Comparison of ENCODE assay signal across 8 cellular contexts in genomic region chr7:104956753-104957450, GRCh38. TPM values are rescaled to one million over a fixed set of nuclear protein-coding genes. Genes with fewer than 3 reads are reported as not detected.
DNase-seq lines count a peak whose midpoint lies in the region; ATAC-seq, FAIRE-seq and TF ChIP-seq lines count a peak whose summit lies in the region.

No MANE protein-coding gene starts in this region.

- H2AFZ ChIP-seq in GM23248 (no peak overlapping the region; the same call in 1 of the 2 replicates), MM.1S (ENCODE audit: low read length) (0 out of 2 replicates have a peak overlapping the region, but pooled peaks have one; percentile 13)

- H3K27ac ChIP-seq in GM23248 (peak overlapping the region; percentile 83), MM.1S (ENCODE audit: low read length) (peak overlapping the region; percentile 97), left ventricle myocardium inferior (replicated peaks) (no peak overlapping the region)

- peak; percentile 88 for ATAC-seq in GM18502 (IDR thresholded peaks at IDR 0.05; ENCODE audit: poor library complexity, unreplicated experiment)

- in situ Hi-C loops in GM23248 (cut with MboI) = no loop called here

- H3F3A ChIP-seq in GM23248 (ENCODE audit: insufficient read depth) (peaks cover 18% of the 10 kb centered on the region), MM.1S (ENCODE audit: insufficient read depth, low read length) (peaks cover 34% of the 10 kb centered on the region)

- no peak for TF ChIP-seq CTCF in MM.1S (IDR thresholded peaks at IDR 0.05; ENCODE audit: low read length)
- TF ChIP-seq CTCF in bronchial epithelial cell (IDR thresholded peaks at IDR 0.05; ENCODE audit: insufficient read depth, low read length, severe bottlenecking) = no peak
- TF ChIP-seq CTCF in retinal pigment epithelial cell (conservative IDR thresholded peaks at IDR 0.05; ENCODE audit: low read depth, low read length) = no peak
- no peak for TF ChIP-seq CTCF in left ventricle myocardium inferior (IDR thresholded peaks at IDR 0.05; ENCODE audit: borderline replicate concordance)

- H3K79me2 ChIP-seq in GM23248 (ENCODE audit: insufficient read depth) (no peaks in the 10 kb centered on the region), MM.1S (ENCODE audit: low read length) (no peaks in the 10 kb centered on the region)

- DNase-seq in GM23248 (peak; percentile 96), MM.1S (peak; percentile 94), bronchial epithelial cell (ENCODE audit: low read depth) (peak; percentile 90), retinal pigment epithelial cell (ENCODE audit: low read depth) (peak; percentile 50), NCI-H1105 treated with DMSO at 0.1 percent for 48 hours (lab: John Stamatoyannopoulos, UW) (no peak), left ventricle myocardium inferior (no peak)
- no peak for DNase-seq in stimulated activated CD4-positive, alpha-beta T cell treated with anti-CD3 and anti-CD28 coated beads, Interleukin-12 subunit alpha, Interleukin-12 subunit beta, amount 100 ng/mL, for 4 hours

- no peaks in the 10 kb centered on the region for H3K9me3 ChIP-seq in GM23248 (ENCODE audit: low read depth)
- H3K9me3 ChIP-seq in MM.1S (replicated peaks; ENCODE audit: insufficient read depth, low read length) = no peaks in the 10 kb centered on the region
- no peaks in the 10 kb centered on the region for H3K9me3 ChIP-seq in left ventricle myocardium inferior (replicated peaks)

- H3K9me2 ChIP-seq in GM23248 (ENCODE audit: insufficient read depth) (no peaks in the 10 kb centered on the region), MM.1S (replicated peaks; ENCODE audit: insufficient read depth, low read length) (no peaks in the 10 kb centered on the region)

- 25% methylated on average over 4 of the region's 4 CpGs for WGBS in GM23248 (ENCODE audit: low coverage in 1 of 2, low lambda C conversion rate in 2 of 2, missing lambda C conversion rate in 2 of 2), 2 experiments

- intact Hi-C loops in left ventricle myocardium inferior (cut with micrococcal nuclease) = no loop called here

- H3K9ac ChIP-seq in GM23248 = peak overlapping the region; percentile 70
- peak overlapping the region; percentile 76 for H3K9ac ChIP-seq in MM.1S (ENCODE audit: low read length)

- H3K4me1 ChIP-seq in GM23248 (ENCODE audit: insufficient read depth) (peaks cover 15% of the 10 kb centered on the region), MM.1S (ENCODE audit: low read length) (peaks cover 57% of the 10 kb centered on the region), left ventricle myocardium inferior (peaks cover 25% of the 10 kb centered on the region)

- no peak for FAIRE-seq in bronchial epithelial cell (lab: Jason Lieb, UNC)

- no peaks in the 10 kb centered on the region for H3K36me3 ChIP-seq in GM23248 (ENCODE audit: low read depth)
- no peaks in the 10 kb centered on the region for H3K36me3 ChIP-seq in MM.1S (replicated peaks; ENCODE audit: insufficient read depth, low read length)
- H3K36me3 ChIP-seq in bronchial epithelial cell (ENCODE audit: control insufficient read depth, insufficient read depth, low read length) = no peaks in the 10 kb centered on the region
- no peaks in the 10 kb centered on the region for H3K36me3 ChIP-seq in left ventricle myocardium inferior

- H3K27me3 ChIP-seq in GM23248 (replicated peaks; ENCODE audit: insufficient read depth) (no peaks in the 10 kb centered on the region), MM.1S (replicated peaks; ENCODE audit: insufficient read depth, low read length) (no peaks in the 10 kb centered on the region), bronchial epithelial cell (ENCODE audit: control insufficient read depth, insufficient read depth, low read length) (no peaks in the 10 kb centered on the region), left ventricle myocardium inferior (ENCODE audit: low read depth) (no peaks in the 10 kb centered on the region)

- no peaks in the 10 kb centered on the region for H4K20me1 ChIP-seq in GM23248 (ENCODE audit: insufficient read depth)
- H4K20me1 ChIP-seq in MM.1S (ENCODE audit: insufficient read depth, low read length) = no peaks in the 10 kb centered on the region

- H3K4me2 ChIP-seq in GM23248 (ENCODE audit: unreplicated experiment) (peak overlapping the region; percentile 52), MM.1S (ENCODE audit: low read depth, low read length) (peak overlapping the region; percentile 59)

- H3K4me3 ChIP-seq in GM23248 (no peak overlapping the region), MM.1S (ENCODE audit: low read length) (peak overlapping the region; percentile 16; the same call in 1 of the 2 replicates), bronchial epithelial cell (ENCODE audit: low read depth, low read length) (no peak overlapping the region), retinal pigment epithelial cell (ENCODE audit: low read length) (no peak overlapping the region), left ventricle myocardium inferior (no peak overlapping the region)

RNA-seq across cellular contexts. Expression of gene KMT2E, which starts 57.1 kb away (rescaled TPM):
- total RNA-seq in GM23248 (2014; rRNA removed; shearing (Covaris generic)) = 29.1 and 30.7 TPM in 2 replicates
- 63.2 and 63.5 TPM in 2 replicates for polyA plus RNA-seq in GM23248 (2016; fragmentation: Nextera tagmentation; extraction: Ambion mirVana)
- total RNA-seq in bronchial epithelial cell = 73.9 and 79.8 TPM in 2 replicates
- 40.2 TPM for total RNA-seq in left ventricle myocardium inferior

Comparison
In these comparisons a context has a peak if more than half of its experiments do, and no peak if none do; other contexts are left out.
1. DNase-seq: peak in GM23248 (single experiment), MM.1S (single experiment), bronchial epithelial cell (single experiment) and retinal pigment epithelial cell (single experiment); none in NCI-H1105 treated with DMSO at 0.1 percent for 48 hours (single experiment), stimulated activated CD4-positive, alpha-beta T cell treated with anti-CD3 and anti-CD28 coated beads, Interleukin-12 subunit alpha, Interleukin-12 subunit beta, amount 100 ng/mL, for 4 hours (single experiment) and left ventricle myocardium inferior (single experiment).